ENCODE assay signal across 13 cellular contexts in the genomic region with DNA sequence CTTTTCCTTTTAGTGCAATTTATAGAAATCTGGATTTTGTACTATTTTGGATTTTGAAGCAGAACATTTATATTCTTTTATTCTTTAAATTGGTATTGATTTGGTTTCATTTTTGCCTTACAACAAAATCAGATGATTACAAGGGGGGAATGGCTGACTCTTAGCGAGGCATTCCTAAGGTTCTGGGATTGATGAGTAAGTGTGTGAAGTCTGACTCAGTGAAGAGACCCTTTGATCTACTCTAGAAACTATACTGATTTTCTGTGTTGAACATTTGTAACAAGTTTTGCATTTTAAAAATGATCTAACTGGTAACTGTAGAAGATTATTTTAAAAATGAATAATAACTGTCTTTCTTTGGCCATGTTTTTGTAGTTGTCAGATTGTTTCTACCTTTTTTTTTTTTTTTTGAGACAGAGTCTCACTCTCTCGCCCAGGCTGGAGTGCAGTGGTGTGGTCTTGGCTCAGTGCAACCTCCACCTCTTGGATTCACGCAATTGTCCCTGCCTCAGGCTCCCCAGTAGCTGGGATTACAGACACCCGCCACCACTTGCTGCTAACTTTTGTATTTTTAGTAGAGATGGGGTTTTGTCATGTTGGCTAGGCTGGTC. TPM values are rescaled to one million over a fixed set of nuclear protein-coding genes. Genes with fewer than 3 reads are reported as not detected.
DNase-seq lines count a peak whose midpoint lies in the region; ATAC-seq, FAIRE-seq and TF ChIP-seq lines count a peak whose summit lies in the region.
"Had no signal": no experiment of that assay in that cellular context is flagged by ENCODE, and none has a peak within 500 bp of the region (broad histone marks: within the 10 kb centered on the region; RNA-seq: fewer than 3 reads in every experiment).

No MANE protein-coding gene starts in this region.

- peaks cover 6% of the 10 kb centered on the region for H3K79me1 ChIP-seq in mesenchymal stem cell (replicated peaks; ENCODE audit: low read length, poor library complexity, severe bottlenecking)

- H2BK5ac ChIP-seq in mesenchymal stem cell (ENCODE audit: low read depth, low read length, poor library complexity, severe bottlenecking) = no peak overlapping the region

- H2BK15ac ChIP-seq in mesenchymal stem cell (ENCODE audit: low read depth, poor library complexity, severe bottlenecking) = no peak overlapping the region

- H3K4me3 ChIP-seq in HEK293 (ENCODE audit: low read depth, low read length) (no peak overlapping the region), GM12878 (no peak overlapping the region), mesenchymal stem cell (ENCODE audit: insufficient read depth in 1 of 2, low read depth in 1 of 2, low read length in 2 of 2) (no peak overlapping the region), adrenal gland (no peak overlapping the region), esophagus squamous epithelium (no peak overlapping the region)
- H3K4me3 ChIP-seq: gastroesophageal sphincter, tibial artery had no signal

- no peaks in the 10 kb centered on the region for H3K9me3 ChIP-seq in HEK293 (ENCODE audit: control insufficient read depth, insufficient read depth, low read depth, low read length)
- H3K9me3 ChIP-seq in GM12878 (replicated peaks; ENCODE audit: control insufficient read depth, insufficient read depth, low read length) = 0 out of 3 replicates have a peak, but pooled peaks cover 3% of the 10 kb centered on the region
- no peaks in the 10 kb centered on the region for H3K9me3 ChIP-seq in mesenchymal stem cell (ENCODE audit: control insufficient read depth, low read length)
- no peaks in the 10 kb centered on the region for H3K9me3 ChIP-seq in adrenal gland (replicated peaks in 1 of 3)
- H3K9me3 ChIP-seq in esophagus squamous epithelium = no peaks in the 10 kb centered on the region
- H3K9me3 ChIP-seq: gastroesophageal sphincter, neutrophil, tibial artery had no signal

- DNase-seq in AG20443 (ENCODE audit: low spot score) (peak; percentile 40), GM12878 (ENCODE audit: low read depth, low spot score) (no peak), mesenchymal stem cell (peak; percentile 32), adrenal gland (no peak), esophagus squamous epithelium (lab: John Stamatoyannopoulos, UW) (no peak), frontal cortex (ENCODE audit: low spot score in 2 of 2) (no peak), NOMO-1 treated with dmso at 0.1 percent for 144 hours (lab: John Stamatoyannopoulos, UW; ENCODE audit: unreplicated experiment) (no peak)
- DNase-seq: caudate nucleus, NCI-H1105, tibial artery had no signal

- H3K9ac ChIP-seq in GM12878 (ENCODE audit: control insufficient read depth, insufficient read depth, low read length) = no peak overlapping the region
- H3K9ac ChIP-seq in mesenchymal stem cell (ENCODE audit: low read length) = no peak overlapping the region

- TF ChIP-seq CTCF in HEK293 (tag by site-specific recombination; IDR thresholded peaks at IDR 0.05) (no peak), GM12878 (IDR thresholded peaks at IDR 0.05 in 2 of 3, conservative IDR thresholded peaks at IDR 0.05 in 1 of 3; ENCODE audit: control insufficient read depth in 2 of 3, extremely low read depth in 1 of 3, insufficient read depth in 1 of 3, low read depth in 3 of 3, low read length in 3 of 3) (no peak), adrenal gland (IDR thresholded peaks at IDR 0.05) (no peak), esophagus squamous epithelium (IDR thresholded peaks at IDR 0.05) (no peak)

- H4K20me1 ChIP-seq in GM12878 (ENCODE audit: control insufficient read depth, insufficient read depth) = no peaks in the 10 kb centered on the region

- H2AFZ ChIP-seq in GM12878 (ENCODE audit: control insufficient read depth, low read depth, low read length) (no peak overlapping the region), mesenchymal stem cell (ENCODE audit: low read depth, low read length) (no peak overlapping the region)

- no peak overlapping the region for H3K4ac ChIP-seq in mesenchymal stem cell (ENCODE audit: low read depth in 1 of 2, low read length in 2 of 2)

- H3K36me3 ChIP-seq in HEK293 (ENCODE audit: control insufficient read depth in 2 of 2, insufficient read depth in 1 of 2, low read length in 2 of 2) = peaks cover 0 to 3% of the 10 kb centered on the region in 2 experiments; a peak in 1 of 3 replicates
- peaks cover 6 to 7% of the 10 kb centered on the region in 2 experiments; a peak in 3 of 4 replicates for H3K36me3 ChIP-seq in GM12878 (ENCODE audit: control insufficient read depth in 2 of 2, insufficient read depth in 2 of 2, low read length in 1 of 2)
- peaks cover 5 to 21% of the 10 kb centered on the region in 2 experiments for H3K36me3 ChIP-seq in mesenchymal stem cell (ENCODE audit: control insufficient read depth in 1 of 2, insufficient read depth in 2 of 2, low read depth in 1 of 2, low read length in 2 of 2)
- no peaks in the 10 kb centered on the region for H3K36me3 ChIP-seq in adrenal gland (replicated peaks in 1 of 2)
- peaks cover 0 to 21% (median 0%) of the 10 kb centered on the region in 3 donors for H3K36me3 ChIP-seq in esophagus squamous epithelium

- FAIRE-seq in GM12878 (lab: Jason Lieb, UNC) (no peak), frontal cortex (lab: Jason Lieb, UNC) (no peak)

- H3K27ac ChIP-seq in HEK293 (ENCODE audit: extremely low read depth, low read depth, low read length) (no peak overlapping the region), GM12878 (ENCODE audit: control insufficient read depth, insufficient read depth) (no peak overlapping the region), mesenchymal stem cell (ENCODE audit: low read length, poor library complexity, severe bottlenecking) (no peak overlapping the region), adrenal gland (peak overlapping the region in 1 of 5 donors; percentile 39), esophagus squamous epithelium (no peak overlapping the region)
- H3K27ac ChIP-seq: gastroesophageal sphincter, neutrophil, tibial artery had no signal

- H3K27me3 ChIP-seq in GM12878 (replicated peaks in 1 of 2; ENCODE audit: control insufficient read depth in 2 of 2, insufficient read depth in 2 of 2, low read length in 1 of 2) (no peaks in the 10 kb centered on the region), mesenchymal stem cell (ENCODE audit: control insufficient read depth in 1 of 2, insufficient read depth in 1 of 2, low read length in 2 of 2) (no peaks in the 10 kb centered on the region), adrenal gland (no peaks in the 10 kb centered on the region), esophagus squamous epithelium (no peaks in the 10 kb centered on the region)
- H3K27me3 ChIP-seq: gastroesophageal sphincter, neutrophil, tibial artery had no signal

- intact Hi-C loops in GM12878 (cut with micrococcal nuclease; ENCODE audit: unreplicated experiment) = no loop called here
- intact Hi-C loops in adrenal gland (cut with DNase I) = no loop called here
- intact Hi-C loops in esophagus squamous epithelium (cut with DNase I) = loop anchor here (10.0 kb wide), 1 partner anchor 58 kb away; no protein-coding TSS in a partner anchor

- H3K4me1 ChIP-seq in HEK293 (ENCODE audit: control insufficient read depth, insufficient read depth, low read length) = peaks cover 11% of the 10 kb centered on the region
- H3K4me1 ChIP-seq in GM12878 (ENCODE audit: control insufficient read depth, insufficient read depth, low read length) = no peaks in the 10 kb centered on the region
- peaks cover 3% of the 10 kb centered on the region for H3K4me1 ChIP-seq in mesenchymal stem cell (ENCODE audit: control insufficient read depth, insufficient read depth, low read depth, low read length)
- peaks cover 4 to 15% of the 10 kb centered on the region in 2 donors for H3K4me1 ChIP-seq in adrenal gland (replicated peaks in 1 of 2)
- peaks cover 0 to 23% (median 2%) of the 10 kb centered on the region in 3 donors for H3K4me1 ChIP-seq in esophagus squamous epithelium
- H3K4me1 ChIP-seq: gastroesophageal sphincter, tibial artery had no signal

- no peak for TF ChIP-seq POLR2A in GM12878 (IDR thresholded peaks at IDR 0.05; ENCODE audit: low read depth, low read length)
- TF ChIP-seq POLR2A in adrenal gland (IDR thresholded peaks at IDR 0.05) = no peak
- TF ChIP-seq POLR2A in esophagus squamous epithelium (IDR thresholded peaks at IDR 0.05) = no peak

- H2BK120ac ChIP-seq in mesenchymal stem cell (ENCODE audit: low read depth, low read length) = no peak overlapping the region

- H3K4me2 ChIP-seq in GM12878 (ENCODE audit: control insufficient read depth, insufficient read depth) (no peak overlapping the region), mesenchymal stem cell (ENCODE audit: low read length, poor library complexity, severe bottlenecking) (no peak overlapping the region)

- BruUV-seq in GM12878 (replicated peaks; lab: Mats Ljungman, UMichigan) = no TSS peak

- no peak overlapping the region for H4K8ac ChIP-seq in mesenchymal stem cell (ENCODE audit: low read length)

- POLR2A ChIA-PET in HEK293 (lab: Yijun Ruan, JAX) (no interaction called here), GM12878 (lab: Charles Lee) (no interaction called here)

- no peak for ATAC-seq in GM12878
- ATAC-seq: gastroesophageal sphincter had no signal

- H3K18ac ChIP-seq in mesenchymal stem cell (ENCODE audit: low read depth in 1 of 2, low read length in 2 of 2) = no peak overlapping the region

- TF ChIP-seq EP300 in GM12878 (IDR thresholded peaks at IDR 0.05; ENCODE audit: borderline replicate concordance in 1 of 2, control insufficient read depth in 1 of 2, low read depth in 2 of 2, low read length in 2 of 2) = no peak

- H2BK12ac ChIP-seq in mesenchymal stem cell (ENCODE audit: low read length in 2 of 2) = no peak overlapping the region

- H2AK5ac ChIP-seq in mesenchymal stem cell (ENCODE audit: low read length, severe bottlenecking) = no peak overlapping the region

- peaks cover 15% of the 10 kb centered on the region for H3K79me2 ChIP-seq in GM12878 (ENCODE audit: control insufficient read depth, insufficient read depth, low read length)

- RAD21 ChIA-PET in GM12878 (lab: Charles Lee; ENCODE audit: unreplicated experiment) = no interaction called here

- 63% methylated on average over 4 of the region's 4 CpGs for WGBS in GM12878 (ENCODE audit: insufficient coverage, insufficient replicate concordance, low lambda C conversion rate, missing lambda C conversion rate)
- 85% methylated on average over 3 of the region's 4 CpGs for WGBS in mesenchymal stem cell
- 65 to 68% (median 67%) methylated on average over 4 of the region's 4 CpGs for WGBS in adrenal gland, 4 donors
- 40 to 42% methylated on average over 4 of the region's 4 CpGs for WGBS in esophagus squamous epithelium, 2 donors

- in situ Hi-C loops in GM12878 (cut with MboI) = no loop called here

- H3K14ac ChIP-seq in mesenchymal stem cell (ENCODE audit: low read length in 2 of 2) = no peak overlapping the region

- no peak overlapping the region for H4K91ac ChIP-seq in mesenchymal stem cell (ENCODE audit: low read length)

- CTCF ChIA-PET in HEK293 (lab: Yijun Ruan, JAX) = no interaction called here
- CTCF ChIA-PET in GM12878 (lab: Yijun Ruan, JAX) = no interaction called here

- no peak for TF ChIP-seq RAD21 in GM12878 (IDR thresholded peaks at IDR 0.05; ENCODE audit: insufficient read depth, low read depth, low read length)

- no peak overlapping the region for H3K23ac ChIP-seq in mesenchymal stem cell (ENCODE audit: low read length in 2 of 2)

- SMC1A ChIA-PET in GM12878 (lab: Charles Lee; ENCODE audit: uncharacterized antibody, unreplicated experiment) = no interaction called here

RNA-seq across cellular contexts. Expression of a gene that starts 48.7 kb away (rescaled TPM):
- total RNA-seq in GM12878 (2013; cell fraction: nucleolus; rRNA removed) = 78.9 and 87.4 TPM in 2 replicates
- total RNA-seq in GM12878 (2014; rRNA removed) (74.6 and 80.3 TPM in 2 replicates), GM12878 (2014; rRNA removed; fragmentation: Illumina TruSeq; extraction: Trizol) (81.1 and 84.4 TPM in 2 replicates), GM12878 (2021) (72.8 and 76.5 TPM in 2 replicates), adrenal gland (10 to 100 TPM; 37.9 to 77.6 (median 51.0) TPM), esophagus squamous epithelium (10 to 100 TPM; 12.3 to 35.9 (median 24.8) TPM), frontal cortex (54.2 TPM)
- polyA plus RNA-seq in GM12878 (2011; ENCODE audit: low read depth) = 20.4 TPM
- polyA plus RNA-seq in GM12878 (2011; rRNA removed) (25.2 and 33.2 TPM in 2 replicates), GM12878 (2014; fragmentation: Illumina TruSeq; extraction: Trizol) (59.7 and 77.6 TPM in 2 replicates), GM12878 (2014; fragmentation: Nextera tagmentation; extraction: Ambion mirVana) (10 to 100 TPM; 21.1 to 37.2 TPM), GM12878 (2014; rRNA removed) (59.7 and 63.3 TPM in 2 replicates), GM12878 (2016; fragmentation: Nextera tagmentation; extraction: Ambion mirVana) (10 to 100 TPM; 69.8 to 91.0 TPM), adrenal gland (10 to 100 TPM; 31.2 to 53.5 (median 35.9) TPM)
- 8.8 and 10.1 TPM in 2 replicates for polyA plus RNA-seq in GM12878 (2011; cell fraction: cytosol; rRNA removed)
- polyA plus RNA-seq in GM12878 (2011; cell fraction: nucleus; rRNA removed) = 24.3 and 24.8 TPM in 2 replicates
- 38.1 and 44.0 TPM in 2 replicates for polyA plus RNA-seq in GM12878 (2012)
- polyA minus RNA-seq in GM12878 (2011; rRNA and poly(A)+ RNA removed) = 26.0 and 27.4 TPM in 2 replicates
- polyA minus RNA-seq in GM12878 (2011; cell fraction: cytosol; rRNA and poly(A)+ RNA removed) = 9.9 and 13.0 TPM in 2 replicates
- 12.9 and 22.0 TPM in 2 replicates for polyA minus RNA-seq in GM12878 (2011; cell fraction: nucleus; rRNA and poly(A)+ RNA removed)
- 2.9 TPM for polyA plus RNA-seq in mesenchymal stem cell (2013, experiment 1 of 2)
- 3.6 TPM for polyA plus RNA-seq in mesenchymal stem cell (2013, experiment 2 of 2)

Comparison
In these comparisons a context has a peak if more than half of its experiments do, and no peak if none do; other contexts are left out.
1. DNase-seq: peak in AG20443 (single experiment) and mesenchymal stem cell (single experiment); none in GM12878 (single experiment), adrenal gland (0 of 7), esophagus squamous epithelium (single experiment), frontal cortex (0 of 2) and NOMO-1 treated with dmso at 0.1 percent for 144 hours (single experiment).